ENCODE assay signal across 8 cellular contexts in the genomic region with DNA sequence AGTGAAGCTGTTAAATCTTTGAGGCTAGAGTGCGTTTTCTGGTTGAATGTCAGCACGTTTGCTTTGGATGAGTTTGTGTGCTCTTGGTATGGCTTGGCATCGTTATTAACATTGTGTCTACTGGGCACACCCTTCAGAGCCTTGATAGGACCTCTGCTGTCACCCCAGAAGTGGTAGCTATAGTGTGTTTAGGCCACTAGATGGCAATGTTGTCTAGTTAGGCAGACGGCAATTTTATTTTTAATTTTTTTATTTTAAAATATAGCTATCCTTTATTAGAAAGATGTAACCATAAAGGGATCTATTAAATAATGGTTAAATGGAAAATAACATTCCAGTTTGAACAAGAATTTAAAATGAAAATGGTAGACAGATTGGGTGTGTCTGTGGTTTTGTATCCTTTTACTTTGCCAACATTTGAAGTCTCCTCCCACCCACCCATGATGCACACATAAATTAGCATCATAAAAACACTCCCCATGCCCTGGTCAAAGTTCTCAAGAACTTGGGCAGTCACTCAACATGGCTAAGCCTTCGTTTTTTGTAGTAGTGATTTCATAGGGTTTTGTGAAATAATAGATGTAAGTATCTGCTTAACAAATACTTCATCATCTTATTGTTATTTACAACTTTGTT.
A peak's percentile ranks its signal among the peaks of the same experiment; 100 is the strongest.
DNase-seq lines count a peak whose midpoint lies in the region; ATAC-seq and TF ChIP-seq lines count a peak whose summit lies in the region.

No MANE protein-coding gene starts in this region.

- TF ChIP-seq POLR2A in breast epithelium (IDR thresholded peaks at IDR 0.05) = no peak

- H3K27ac ChIP-seq in heart right ventricle (no peak overlapping the region), breast epithelium (no peak overlapping the region)

- 14 to 21% methylated on average over 5 of the region's 5 CpGs for WGBS in heart right ventricle, 2 donors

- no peaks in the 10 kb centered on the region for H3K27me3 ChIP-seq in heart right ventricle
- H3K27me3 ChIP-seq in H7 (ENCODE audit: control insufficient read depth, insufficient read depth, low read length) = no peaks in the 10 kb centered on the region
- H3K27me3 ChIP-seq in breast epithelium = no peaks in the 10 kb centered on the region

- H3K4me3 ChIP-seq in heart right ventricle = no peak overlapping the region
- no peak overlapping the region for H3K4me3 ChIP-seq in H7 (ENCODE audit: insufficient read depth, low read depth, low read length)
- no peak overlapping the region for H3K4me3 ChIP-seq in breast epithelium
- no peak overlapping the region for H3K4me3 ChIP-seq in mucosa of descending colon

- H3K36me3 ChIP-seq in heart right ventricle (no peaks in the 10 kb centered on the region), H7 (replicated peaks; ENCODE audit: control insufficient read depth, insufficient read depth, low read length) (no peaks in the 10 kb centered on the region), breast epithelium (no peaks in the 10 kb centered on the region), mucosa of descending colon (ENCODE audit: low read depth) (no peaks in the 10 kb centered on the region)

- H3K9me3 ChIP-seq in heart right ventricle = peaks cover 0 to 14% (median 0%) of the 10 kb centered on the region in 11 donors
- H3K9me3 ChIP-seq in breast epithelium = no peaks in the 10 kb centered on the region
- no peaks in the 10 kb centered on the region for H3K9me3 ChIP-seq in mucosa of descending colon

- peaks cover 0 to 10% (median 0%) of the 10 kb centered on the region in 9 donors for H3K4me1 ChIP-seq in heart right ventricle
- H3K4me1 ChIP-seq in breast epithelium = no peaks in the 10 kb centered on the region
- no peaks in the 10 kb centered on the region for H3K4me1 ChIP-seq in mucosa of descending colon (ENCODE audit: low read depth)

- ATAC-seq in heart right ventricle (peak in 1 of 8 donors; percentile 51), mucosa of descending colon (peak; percentile 84)

- DNase-seq in heart right ventricle (no peak), cardiac septum (ENCODE audit: low spot score) (no peak), H7 (peak; percentile 7), LoVo (ENCODE audit: low spot score) (peak; percentile 36), breast epithelium (ENCODE audit: low spot score in 2 of 2) (no peak), mucosa of descending colon (peak in 1 of 3 donors; percentile 26), DMS79 (lab: John Stamatoyannopoulos, UW) (no peak), globus pallidus (ENCODE audit: low spot score) (no peak)

- TF ChIP-seq CTCF in heart right ventricle (IDR thresholded peaks at IDR 0.05) (peak; percentile 54 to 84 (median 78)), breast epithelium (IDR thresholded peaks at IDR 0.05) (peak in 2 of 3 donors; percentile 18 to 22), mucosa of descending colon (IDR thresholded peaks at IDR 0.05) (peak; percentile 34)

- intact Hi-C loops in heart right ventricle (cut with DNase I) = loop anchor here (2.0 to 10.0 kb wide), 6 partner anchors 193 to 518 kb away; no protein-coding TSS in a partner anchor
- intact Hi-C loops in cardiac septum (cut with DNase I) = loop anchor here (2.0 to 5.0 kb wide), 2 partner anchors 194 to 518 kb away; no protein-coding TSS in a partner anchor
- intact Hi-C loops in breast epithelium (cut with DNase I; ENCODE audit: low total_unique reads) = no loop called here
- intact Hi-C loops in mucosa of descending colon (cut with DNase I, micrococcal nuclease) = loop anchor here in 1 of 2 donors (2.0 kb wide), 1 partner anchor 518 kb away; no protein-coding TSS in a partner anchor

Comparison
In these comparisons a context has a peak if more than half of its experiments do, and no peak if none do; other contexts are left out.
1. DNase-seq: peak in H7 (single experiment) and LoVo (single experiment); none in heart right ventricle (0 of 2), cardiac septum (single experiment), breast epithelium (0 of 2), DMS79 (single experiment) and globus pallidus (single experiment).
2. CTCF ChIP-seq: peak in every context shown above with its lines; median percentile 78 in heart right ventricle; 34 in mucosa of descending colon; 20 in breast epithelium.